In the genomic region with DNA sequence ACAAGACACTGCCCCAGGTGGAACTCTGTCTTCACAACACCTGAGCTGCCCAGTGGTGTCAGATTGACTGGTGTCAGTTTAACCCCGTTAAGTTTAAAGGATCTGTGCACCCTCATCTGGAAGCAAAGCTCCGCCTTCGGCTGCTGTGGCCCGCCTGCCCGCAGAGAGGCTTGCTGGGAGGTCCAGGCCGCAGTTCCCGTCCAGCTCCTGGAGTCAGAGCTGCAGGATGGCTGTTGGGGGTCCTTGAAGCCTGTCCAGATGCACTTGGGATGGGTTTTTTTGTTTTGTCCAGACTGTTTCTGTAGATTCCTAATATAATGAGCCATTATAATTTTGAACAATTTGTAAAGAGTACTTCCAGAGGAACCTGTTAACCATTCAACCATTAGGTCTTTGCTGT, we compare ENCODE assay signal across 28 cellular contexts.
"Had no signal": no experiment of that assay in that cellular context is flagged by ENCODE, and none has a peak within 500 bp of the region (broad histone marks: within the 10 kb centered on the region; RNA-seq: fewer than 3 reads in every experiment).

No MANE protein-coding gene starts in this region.

- H3K4me1 Mint-ChIP-seq: neural progenitor cell had no signal

- H3K9me3 Mint-ChIP-seq: naive thymus-derived CD8-positive, alpha-beta T cell; natural killer cell treated with Interleukin-12 subunit alpha and Interleukin-12 subunit beta and Interleukin-15 and Interleukin-18, amount 100 ng/mL, for 72 hours; neural progenitor cell; stimulated activated naive B cell treated with anti-CD40 and anti-IgM and Interleukin-4, amounts not matched to agents 10 μg/mL and 1 μg/mL and 100 μg/mL, for 72 hours; stimulated activated naive CD8-positive, alpha-beta T cell treated with anti-CD3 and anti-CD28 coated beads, Interleukin-15, Interleukin-2, amounts not matched to agents 100 ng/mL and 50 ng/mL, for 24 hours had no signal

- H3K36me3 ChIP-seq: ovary had no signal

- H3K4me1 ChIP-seq: neural progenitor cell, parathyroid adenoma, thyroid gland, vagina had no signal

- H3K27ac ChIP-seq: neural progenitor cell, ovary, parathyroid adenoma, psoas muscle, right lobe of liver, sigmoid colon, stomach, thoracic aorta, thyroid gland, tibial nerve, upper lobe of left lung, vagina had no signal

- H3K4me3 ChIP-seq: neural progenitor cell, ovary, psoas muscle, right lobe of liver, sigmoid colon, stomach, thoracic aorta, thyroid gland, tibial nerve, upper lobe of left lung, vagina had no signal

- H3K27me3 ChIP-seq: neural progenitor cell, ovary, right lobe of liver, sigmoid colon, stomach, thyroid gland, tibial nerve, upper lobe of left lung, vagina had no signal

- H3K4me3 Mint-ChIP-seq: naive thymus-derived CD8-positive, alpha-beta T cell; natural killer cell treated with Interleukin-12 subunit alpha and Interleukin-12 subunit beta and Interleukin-15 and Interleukin-18, amount 100 ng/mL, for 72 hours; neural progenitor cell; stimulated activated naive B cell treated with anti-CD40 and anti-IgM and Interleukin-4, amounts not matched to agents 10 μg/mL and 1 μg/mL and 100 μg/mL, for 72 hours; stimulated activated naive CD8-positive, alpha-beta T cell treated with anti-CD3 and anti-CD28 coated beads, Interleukin-15, Interleukin-2, amounts not matched to agents 100 ng/mL and 50 ng/mL, for 24 hours had no signal

- H3K27me3 Mint-ChIP-seq: naive thymus-derived CD8-positive, alpha-beta T cell; natural killer cell treated with Interleukin-12 subunit alpha and Interleukin-12 subunit beta and Interleukin-15 and Interleukin-18, amount 100 ng/mL, for 72 hours; progenitor cell of endocrine pancreas; stimulated activated naive B cell treated with anti-CD40 and anti-IgM and Interleukin-4, amounts not matched to agents 10 μg/mL and 1 μg/mL and 100 μg/mL, for 72 hours; stimulated activated naive CD8-positive, alpha-beta T cell treated with anti-CD3 and anti-CD28 coated beads, Interleukin-15, Interleukin-2, amounts not matched to agents 100 ng/mL and 50 ng/mL, for 24 hours had no signal

- H3K9me3 ChIP-seq: ovary, psoas muscle, right lobe of liver, sigmoid colon, stomach, thoracic aorta, thyroid gland, tibial nerve, upper lobe of left lung, vagina had no signal

- H3K27ac Mint-ChIP-seq: neural progenitor cell; stimulated activated naive CD8-positive, alpha-beta T cell treated with anti-CD3 and anti-CD28 coated beads, Interleukin-15, Interleukin-2, amounts not matched to agents 100 ng/mL and 50 ng/mL, for 24 hours had no signal

- DNase-seq: naive thymus-derived CD8-positive, alpha-beta T cell; occipital lobe; ovary; posterior cingulate gyrus; psoas muscle; right cardiac atrium; right lobe of liver; sigmoid colon; small intestine; stimulated activated CD4-positive, alpha-beta T cell treated with anti-CD3 and anti-CD28 coated beads, Interleukin-12 subunit alpha, Interleukin-12 subunit beta, amount 100 ng/mL, for 4 hours; stimulated activated CD4-positive, alpha-beta T cell treated with anti-CD3 and anti-CD28 coated beads, Interleukin-1b, Interleukin-23, amount 100 ng/mL, for 48 hours; stimulated activated CD4-positive, alpha-beta T cell treated with anti-CD3 and anti-CD28 coated beads, Interleukin-4, amount 100 ng/mL, for 1 hour; stimulated activated CD4-positive, alpha-beta T cell treated with anti-CD3 and anti-CD28 coated beads, Interleukin-4, amount 100 ng/mL, for 4 hours; stimulated activated CD8-positive, alpha-beta memory T cell treated with anti-CD3 and anti-CD28 coated beads, Interleukin-4, amount 100 ng/mL, for 48 hours; stimulated activated naive B cell treated with anti-CD40 and anti-IgM and Interleukin-4, amounts not matched to agents 10 μg/mL and 1 μg/mL and 100 μg/mL, for 72 hours; stimulated activated naive CD4-positive, alpha-beta T cell treated with Interleukin-2 at 50 U/mL for 16 hours; stomach; thyroid gland; trophoblast cell; upper lobe of left lung had no signal
